1 cellular context compared by ENCODE assay signal in the genomic region with DNA sequence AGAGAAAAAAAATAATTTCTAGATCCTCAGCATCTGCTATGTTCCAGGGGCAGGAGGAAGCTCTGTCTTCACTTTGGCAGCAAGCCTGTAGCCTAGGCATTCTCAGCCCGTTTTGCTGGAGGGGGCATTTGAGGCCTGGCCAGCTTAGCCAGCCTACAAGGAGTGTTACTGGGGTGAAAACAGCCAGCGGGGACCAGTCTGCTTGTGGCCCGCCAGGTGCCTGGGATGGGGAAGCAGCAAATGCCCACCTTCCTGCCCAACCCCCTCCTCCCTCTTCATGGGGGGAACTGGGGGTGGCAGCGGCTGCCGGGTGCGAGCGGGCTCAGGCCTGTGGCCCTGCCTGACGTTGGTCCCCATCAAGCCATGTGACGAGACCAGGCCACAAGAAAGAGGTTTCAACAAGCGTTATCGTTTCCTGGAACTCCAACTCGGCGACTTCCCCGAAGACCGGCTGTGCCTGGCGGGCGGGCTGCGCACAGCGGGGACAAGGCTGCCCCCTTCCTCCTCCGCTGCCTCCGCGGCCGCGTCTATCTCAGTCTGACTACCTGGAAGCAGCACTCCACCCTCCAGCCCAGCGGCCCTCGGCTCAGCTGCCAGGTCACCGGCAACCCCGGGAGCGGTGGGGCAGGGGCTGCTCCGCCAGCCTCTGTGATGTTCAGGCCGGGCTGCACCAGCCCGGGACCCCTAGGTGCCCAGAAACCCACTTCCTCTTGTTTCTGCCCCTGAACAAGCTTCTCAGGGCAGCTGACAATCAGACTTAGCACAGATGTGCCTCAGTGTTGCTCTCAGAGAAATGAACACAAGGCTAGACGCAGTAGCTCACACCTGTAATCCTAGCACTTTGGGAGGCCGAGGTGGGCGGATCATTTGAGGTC.
TF ChIP-seq lines count a peak whose summit lies in the region.

No MANE protein-coding gene starts in this region.

TF ChIP-seq in HepG2, 621 proteins besides CTCF, POLR2A, EP300 and RAD21:
- TF ChIP-seq ZNF710 (CRISPR knock-in tag; IDR thresholded peaks at IDR 0.05; ENCODE audit: borderline replicate concordance) (no peak), HNRNPLL (IDR thresholded peaks at IDR 0.05; ENCODE audit: low read depth, low read length, poor library complexity, severe bottlenecking) (peak; percentile 32), ZBTB33 (CRISPR knock-in tag; IDR thresholded peaks at IDR 0.05) (peak; percentile 82), HNRNPK (IDR thresholded peaks at IDR 0.05; ENCODE audit: low read depth, low read length, poor library complexity, severe bottlenecking) (peak; percentile 2), ZBTB38 (CRISPR knock-in tag; IDR thresholded peaks at IDR 0.05) (0 out of 2 replicates have a peak, but pooled peaks have one; percentile 24), FOXM1 (CRISPR knock-in tag; IDR thresholded peaks at IDR 0.05) (no peak), KDM5B (CRISPR knock-in tag; IDR thresholded peaks at IDR 0.05; ENCODE audit: borderline replicate concordance) (0 out of 2 replicates have a peak, but pooled peaks have one; percentile 13)
- TF ChIP-seq, protein P1, sequence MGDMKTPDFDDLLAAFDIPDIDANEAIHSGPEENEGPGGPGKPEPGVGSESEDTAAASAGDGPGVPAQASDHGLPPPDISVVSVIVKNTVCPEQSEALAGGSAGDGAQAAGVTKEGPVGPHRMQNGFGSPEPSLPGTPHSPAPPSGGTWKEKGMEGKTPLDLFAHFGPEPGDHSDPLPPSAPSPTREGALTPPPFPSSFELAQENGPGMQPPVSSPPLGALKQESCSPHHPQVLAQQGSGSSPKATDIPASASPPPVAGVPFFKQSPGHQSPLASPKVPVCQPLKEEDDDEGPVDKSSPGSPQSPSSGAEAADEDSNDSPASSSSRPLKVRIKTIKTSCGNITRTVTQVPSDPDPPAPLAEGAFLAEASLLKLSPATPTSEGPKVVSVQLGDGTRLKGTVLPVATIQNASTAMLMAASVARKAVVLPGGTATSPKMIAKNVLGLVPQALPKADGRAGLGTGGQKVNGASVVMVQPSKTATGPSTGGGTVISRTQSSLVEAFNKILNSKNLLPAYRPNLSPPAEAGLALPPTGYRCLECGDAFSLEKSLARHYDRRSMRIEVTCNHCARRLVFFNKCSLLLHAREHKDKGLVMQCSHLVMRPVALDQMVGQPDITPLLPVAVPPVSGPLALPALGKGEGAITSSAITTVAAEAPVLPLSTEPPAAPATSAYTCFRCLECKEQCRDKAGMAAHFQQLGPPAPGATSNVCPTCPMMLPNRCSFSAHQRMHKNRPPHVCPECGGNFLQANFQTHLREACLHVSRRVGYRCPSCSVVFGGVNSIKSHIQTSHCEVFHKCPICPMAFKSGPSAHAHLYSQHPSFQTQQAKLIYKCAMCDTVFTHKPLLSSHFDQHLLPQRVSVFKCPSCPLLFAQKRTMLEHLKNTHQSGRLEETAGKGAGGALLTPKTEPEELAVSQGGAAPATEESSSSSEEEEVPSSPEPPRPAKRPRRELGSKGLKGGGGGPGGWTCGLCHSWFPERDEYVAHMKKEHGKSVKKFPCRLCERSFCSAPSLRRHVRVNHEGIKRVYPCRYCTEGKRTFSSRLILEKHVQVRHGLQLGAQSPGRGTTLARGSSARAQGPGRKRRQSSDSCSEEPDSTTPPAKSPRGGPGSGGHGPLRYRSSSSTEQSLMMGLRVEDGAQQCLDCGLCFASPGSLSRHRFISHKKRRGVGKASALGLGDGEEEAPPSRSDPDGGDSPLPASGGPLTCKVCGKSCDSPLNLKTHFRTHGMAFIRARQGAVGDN (CRISPR knock-in tag; IDR thresholded peaks at IDR 0.05), result peak; percentile 33
TF ChIP-seq in HepG2: peak in this region for 6.
